In the genomic region with DNA sequence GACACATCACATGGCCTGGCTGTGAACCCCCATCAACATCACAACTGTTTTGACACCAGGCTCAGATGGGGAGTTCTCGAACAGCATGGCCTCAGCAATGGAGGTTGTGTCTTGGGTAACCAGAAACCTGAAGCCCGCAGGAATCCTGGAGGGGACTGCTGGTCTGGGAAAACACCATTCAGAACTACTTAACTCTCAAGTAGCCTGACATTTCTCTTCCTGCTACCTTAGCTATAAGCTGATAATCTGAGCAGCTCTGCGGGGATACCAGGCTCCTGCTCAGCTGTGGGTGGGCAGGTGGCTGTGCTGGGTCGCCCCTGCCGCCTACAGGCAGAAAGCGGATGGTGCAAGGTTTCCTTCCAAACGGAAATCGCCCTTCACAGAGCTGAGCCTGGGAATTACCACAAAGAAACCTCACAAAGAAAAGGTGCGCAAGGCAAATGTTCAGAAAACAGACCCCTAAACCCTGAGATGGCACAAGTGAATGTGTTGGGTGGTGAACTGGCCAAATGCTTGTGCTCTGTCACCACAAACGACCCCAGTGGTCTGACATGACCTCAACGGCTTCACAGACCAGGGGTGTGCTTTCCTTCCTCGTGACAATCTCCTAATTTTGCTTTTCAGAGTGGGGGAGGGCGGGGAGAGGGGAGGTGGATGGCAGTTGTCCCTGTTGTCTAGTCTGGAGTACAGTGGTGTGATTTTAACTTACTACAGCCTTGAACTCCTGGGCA, we compare ENCODE assay signal across 7 cellular contexts. TPM values are rescaled to one million over a fixed set of nuclear protein-coding genes. Genes with fewer than 3 reads are reported as not detected.
DNase-seq lines count a peak whose midpoint lies in the region; ATAC-seq and TF ChIP-seq lines count a peak whose summit lies in the region.

No MANE protein-coding gene starts in this region.

- H3K9ac ChIP-seq in HCT116 (ENCODE audit: low read length) (no peak overlapping the region), SK-N-SH (no peak overlapping the region), smooth muscle cell (ENCODE audit: low read depth) (no peak overlapping the region)

- intact Hi-C loops in HCT116 (cut with micrococcal nuclease): loop anchor here (1.0 to 5.0 kb wide), 4 partner anchors 258 to 434 kb away; no protein-coding TSS in a partner anchor

- no peaks in the 10 kb centered on the region for H3K9me2 ChIP-seq in HCT116 (ENCODE audit: insufficient read depth)
- H3K9me2 ChIP-seq in SK-N-SH: no peaks in the 10 kb centered on the region

- BruUV-seq in HCT116 (replicated peaks; lab: Mats Ljungman, UMichigan): no TSS peak

- DNase-seq in HCT116 (ENCODE audit: low read depth, low spot score) (peak; percentile 22), M059J (ENCODE audit: low read depth) (peak; percentile 68), SK-N-SH (peak; percentile 80), amygdala (lab: John Stamatoyannopoulos, UW) (peak in 37 of 56 donors; percentile 6 to 71 (median 32)), iPS DF 6.9 (ENCODE audit: low read depth, low spot score) (peak; percentile 78), smooth muscle cell (lab: John Stamatoyannopoulos, UW; ENCODE audit: unreplicated experiment) (no peak)

- H3K4me1 ChIP-seq in HCT116 (ENCODE audit: control insufficient read depth in 1 of 2, insufficient read depth in 2 of 2, low read length in 2 of 2): peaks cover 0 to 11% of the 10 kb centered on the region in 2 experiments; a peak in 1 of 4 replicates
- H3K4me1 ChIP-seq in SK-N-SH (ENCODE audit: control insufficient read depth in 1 of 2, insufficient read depth in 2 of 2, low read depth in 1 of 2, low read length in 1 of 2): peaks cover 0 to 11% of the 10 kb centered on the region in 2 experiments; a peak in 1 of 4 replicates
- H3K4me1 ChIP-seq in iPS DF 6.9 (ENCODE audit: control insufficient read depth, insufficient read depth, low read length): peaks cover 9% of the 10 kb centered on the region
- peaks cover 23% of the 10 kb centered on the region for H3K4me1 ChIP-seq in smooth muscle cell (ENCODE audit: low read depth)

- ATAC-seq in HCT116: peak; percentile 85

- TF ChIP-seq RAD21 in HCT116 (IDR thresholded peaks at IDR 0.05; ENCODE audit: low read depth) (peak; percentile 88), SK-N-SH (IDR thresholded peaks at IDR 0.05; ENCODE audit: low read length) (peak; percentile 84)

- CTCF ChIA-PET in HCT116 (lab: Charles Lee): interaction anchor here (0.9 to 2.4 kb wide), 10 partner anchors 27 to 434 kb away, joined by 3 to 18 read pairs (median 5); a partner anchor contains a TSS
- CTCF ChIA-PET in SK-N-SH (lab: Yijun Ruan, JAX): interaction anchor here (0.6 to 7.0 kb wide), 39 partner anchors 9 to 472 kb away, joined by 3 to 75 read pairs (median 4); a partner anchor contains a TSS

- H2AFZ ChIP-seq in HCT116 (ENCODE audit: low read depth, low read length, poor library complexity, severe bottlenecking) (no peak overlapping the region), SK-N-SH (ENCODE audit: low read depth) (no peak overlapping the region), smooth muscle cell (ENCODE audit: low read depth) (no peak overlapping the region)

- WGBS in SK-N-SH (ENCODE audit: low lambda C conversion rate): 44% methylated on average over 12 of the region's 13 CpGs
- WGBS in iPS DF 6.9 (ENCODE audit: insufficient coverage, insufficient read length): no CpG with 5 or more reads among the region's 13 CpGs
- 27% methylated on average over 13 of the region's 13 CpGs for WGBS in smooth muscle cell (ENCODE audit: low lambda C conversion rate)

- H3K79me2 ChIP-seq in HCT116 (ENCODE audit: insufficient read depth, low read length) (0 out of 2 replicates have a peak, but pooled peaks cover 3% of the 10 kb centered on the region), SK-N-SH (ENCODE audit: insufficient read depth) (no peaks in the 10 kb centered on the region), smooth muscle cell (ENCODE audit: low read depth) (no peaks in the 10 kb centered on the region)

- TF ChIP-seq CTCF in GM12875 (IDR thresholded peaks at IDR 0.05; ENCODE audit: borderline replicate concordance, insufficient read depth, low read depth, low read length) (peak; percentile 96), HCT116 (IDR thresholded peaks at IDR 0.05 in 2 of 3, conservative IDR thresholded peaks at IDR 0.05 in 1 of 3; ENCODE audit: borderline replicate concordance in 1 of 3, insufficient read depth in 1 of 3, low read depth in 2 of 3, low read length in 2 of 3) (peak; percentile 66 to 95 (median 92); a peak in 5 of 6 replicates), SK-N-SH (IDR thresholded peaks at IDR 0.05) (peak; percentile 77), smooth muscle cell (IDR thresholded peaks at IDR 0.05; ENCODE audit: borderline replicate concordance, insufficient read depth, poor library complexity, severe bottlenecking) (peak; percentile 87)

- H3F3A ChIP-seq in SK-N-SH (replicated peaks; ENCODE audit: insufficient read depth) (peaks cover 14% of the 10 kb centered on the region), smooth muscle cell (ENCODE audit: low read depth) (peaks cover 21% of the 10 kb centered on the region)

- H3K27me3 ChIP-seq in HCT116 (ENCODE audit: insufficient read depth, low read length): no peaks in the 10 kb centered on the region
- no peaks in the 10 kb centered on the region for H3K27me3 ChIP-seq in SK-N-SH (ENCODE audit: insufficient read depth)
- 0 out of 2 replicates have a peak, but pooled peaks cover 2% of the 10 kb centered on the region for H3K27me3 ChIP-seq in iPS DF 6.9 (ENCODE audit: control insufficient read depth, insufficient read depth, low read length)
- H3K27me3 ChIP-seq in smooth muscle cell (ENCODE audit: low read depth): no peaks in the 10 kb centered on the region

- H3K4me2 ChIP-seq in HCT116 (ENCODE audit: low read length) (no peak overlapping the region), SK-N-SH (no peak overlapping the region), smooth muscle cell (peak overlapping the region; percentile 18)

- POLR2A ChIA-PET in HCT116 (lab: Charles Lee) (interaction anchor here (1.0 kb wide), 1 partner anchor 257 kb away, joined by 3 read pairs; a partner anchor contains a TSS), SK-N-SH (lab: Yijun Ruan, JAX) (no interaction called here)

- peak overlapping the region; percentile 24; the same call in 1 of the 2 replicates for H3K27ac ChIP-seq in HCT116 (ENCODE audit: low read depth, low read length)
- H3K27ac ChIP-seq in SK-N-SH (ENCODE audit: low read depth in 2 of 2, low read length in 1 of 2): no peak overlapping the region
- no peak overlapping the region for H3K27ac ChIP-seq in iPS DF 6.9 (ENCODE audit: low read length)
- H3K27ac ChIP-seq in smooth muscle cell (ENCODE audit: low read depth): no peak overlapping the region

- RAD21 ChIA-PET in HCT116 (lab: Charles Lee; ENCODE audit: low non-redundant PET in 1 of 2, low total read pairs in 2 of 2, uncharacterized antibody in 2 of 2, unreplicated experiment in 2 of 2): interaction anchor here in 1 of 2 experiments (0.6 kb wide), 1 partner anchor 402 kb away, joined by 3 read pairs; no protein-coding TSS in a partner anchor

- no peak for TF ChIP-seq EP300 in SK-N-SH (IDR thresholded peaks at IDR 0.05; ENCODE audit: borderline replicate concordance in 1 of 2, low read depth in 1 of 2, low read length in 1 of 2)

- no peaks in the 10 kb centered on the region for H3K9me3 ChIP-seq in HCT116 (ENCODE audit: control insufficient read depth in 1 of 2, insufficient read depth in 1 of 2, low read depth in 1 of 2, low read length in 2 of 2)
- H3K9me3 ChIP-seq in SK-N-SH: no peaks in the 10 kb centered on the region
- H3K9me3 ChIP-seq in iPS DF 6.9 (ENCODE audit: control insufficient read depth, insufficient read depth, low read length): no peaks in the 10 kb centered on the region
- no peaks in the 10 kb centered on the region for H3K9me3 ChIP-seq in smooth muscle cell (replicated peaks; ENCODE audit: low read depth)

- TF ChIP-seq POLR2A in HCT116 (IDR thresholded peaks at IDR 0.05; ENCODE audit: borderline replicate concordance, extremely low read depth, insufficient read depth, insufficient read length): no peak

- H3K36me3 ChIP-seq in HCT116 (ENCODE audit: control insufficient read depth in 1 of 2, insufficient read depth in 2 of 2, low read length in 2 of 2): peaks cover 22 to 26% of the 10 kb centered on the region in 2 experiments
- H3K36me3 ChIP-seq in SK-N-SH (replicated peaks in 1 of 2; ENCODE audit: control insufficient read depth in 1 of 2, insufficient read depth in 2 of 2, low read length in 1 of 2): peaks cover 24 to 40% of the 10 kb centered on the region in 2 experiments
- H3K36me3 ChIP-seq in iPS DF 6.9 (ENCODE audit: control insufficient read depth, insufficient read depth, low read length): peaks cover 8% of the 10 kb centered on the region; the same call in 1 of the 2 replicates
- peaks cover 9% of the 10 kb centered on the region for H3K36me3 ChIP-seq in smooth muscle cell (ENCODE audit: low read depth)

- H3K4me3 ChIP-seq in GM12875 (ENCODE audit: low read depth, low read length) (no peak overlapping the region), HCT116 (replicated peaks in 1 of 2; ENCODE audit: low read depth in 1 of 2, low read length in 2 of 2) (no peak overlapping the region), SK-N-SH (ENCODE audit: low read depth in 2 of 2, low read length in 1 of 2) (no peak overlapping the region; a peak in 1 of 4 replicates), iPS DF 6.9 (ENCODE audit: low read length) (no peak overlapping the region), smooth muscle cell (no peak overlapping the region)

- peaks cover 4% of the 10 kb centered on the region; the same call in 1 of the 2 replicates for H4K20me1 ChIP-seq in HCT116 (ENCODE audit: insufficient read depth)
- peaks cover 3% of the 10 kb centered on the region; the same call in 1 of the 2 replicates for H4K20me1 ChIP-seq in SK-N-SH (ENCODE audit: insufficient read depth)
- H4K20me1 ChIP-seq in smooth muscle cell (ENCODE audit: low read depth): peaks cover 11% of the 10 kb centered on the region

TF ChIP-seq in SK-N-SH, 30 proteins besides CTCF, POLR2A, EP300 and RAD21 (continues in another document):
- TF ChIP-seq TAF1 (IDR thresholded peaks at IDR 0.05; ENCODE audit: borderline replicate concordance, low read depth, low read length) (no peak), FOSL2 (IDR thresholded peaks at IDR 0.05; ENCODE audit: borderline replicate concordance, low read depth) (no peak)

RNA-seq across cellular contexts. Expression of a gene that starts 29.5 kb away (rescaled TPM):
- total RNA-seq in HCT116 (2021; ENCODE audit: unreplicated experiment) (159 TPM), smooth muscle cell (92.3 and 100 TPM in 2 replicates)
- 85.0 and 93.2 TPM in 2 replicates for polyA plus RNA-seq in HCT116 (2012)
- total RNA-seq in M059J (2014; rRNA removed; shearing (Covaris generic)): 107 and 165 TPM in 2 replicates
- polyA plus RNA-seq in SK-N-SH (2012; rRNA removed) (69.2 and 76.2 TPM in 2 replicates), smooth muscle cell (46.3 and 49.8 TPM in 2 replicates)
- 54.8 and 71.2 TPM in 2 replicates for polyA plus RNA-seq in SK-N-SH (2012; cell fraction: cytosol; rRNA removed)
- polyA plus RNA-seq in SK-N-SH (2012; cell fraction: nucleus; rRNA removed): 141 and 175 TPM in 2 replicates

RNA-seq across cellular contexts. Expression of a gene that starts 29.8 kb away (rescaled TPM):
- total RNA-seq in HCT116 (2021; ENCODE audit: unreplicated experiment) (37.1 TPM), smooth muscle cell (16.0 and 18.3 TPM in 2 replicates)
- polyA plus RNA-seq in HCT116 (2012): 20.1 and 25.3 TPM in 2 replicates
- 19.2 and 27.4 TPM in 2 replicates for total RNA-seq in M059J (2014; rRNA removed; shearing (Covaris generic))
- polyA plus RNA-seq in SK-N-SH (2012; rRNA removed) (7.9 and 10.2 TPM in 2 replicates), smooth muscle cell (15.7 and 20.6 TPM in 2 replicates)
- polyA plus RNA-seq in SK-N-SH (2012; cell fraction: cytosol; rRNA removed): 9.4 and 9.5 TPM in 2 replicates
- 10.4 and 14.2 TPM in 2 replicates for polyA plus RNA-seq in SK-N-SH (2012; cell fraction: nucleus; rRNA removed)
